In genomic region chr13:113057084-113057483, GRCh38 we compare ENCODE assay signal across 30 cellular contexts. TPM values are rescaled to one million over a fixed set of nuclear protein-coding genes. Genes with fewer than 3 reads are reported as not detected.
"Had no signal": no experiment of that assay in that cellular context is flagged by ENCODE, and none has a peak within 500 bp of the region (broad histone marks: within the 10 kb centered on the region; RNA-seq: fewer than 3 reads in every experiment).

No MANE protein-coding gene starts in this region.

- H3K36me3 Mint-ChIP-seq: activated naive CD4-positive, alpha-beta T cell treated with anti-CD3 and anti-CD28 coated beads, Interleukin-2, amount 50 U/mL, for 72 hours had no signal

- ATAC-seq: activated naive CD4-positive, alpha-beta T cell treated with anti-CD3 and anti-CD28 coated beads, Interleukin-2, amount 50 U/mL, for 72 hours; activated T-cell treated with anti-CD3 and anti-CD28 coated beads, Interleukin-2, amount 50 U/mL, for 4 hours; Panc1 had no signal

- H3K4me1 Mint-ChIP-seq: activated CD4-positive, alpha-beta T cell treated with anti-CD3 and anti-CD28 coated beads, Interleukin-2, amount 10 ng/mL, durations not matched to agents 24 days and 14 days had no signal

- H3K27me3 Mint-ChIP-seq: activated CD4-positive, alpha-beta T cell treated with anti-CD3 and anti-CD28 coated beads, Interleukin-2, amount 10 ng/mL, durations not matched to agents 24 days and 14 days had no signal

- H3K4me3 ChIP-seq: adrenal gland, SJCRH30, SK-N-MC had no signal

- H3K27ac Mint-ChIP-seq: activated CD4-positive, alpha-beta T cell treated with anti-CD3 and anti-CD28 coated beads, Interleukin-2, amount 10 ng/mL, durations not matched to agents 24 days and 14 days; activated naive CD4-positive, alpha-beta T cell treated with anti-CD3 and anti-CD28 coated beads for 36 hours; activated naive CD4-positive, alpha-beta T cell treated with anti-CD3 and anti-CD28 coated beads, Interleukin-2, amount 50 U/mL, for 72 hours; activated T-helper 1 cell treated with anti-CD3 and anti-CD28 coated beads, Interleukin-12 subunit alpha, Interleukin-12 subunit beta, Interleukin-2, Interleukin-4 antibody, amounts not matched to agents 30 ng/mL and 10 ng/mL and 1 ng/mL, durations not matched to agents 14 hours and 24 hours and 36 hours; brain had no signal

- H3K4me3 Mint-ChIP-seq: activated CD4-positive, alpha-beta T cell treated with anti-CD3 and anti-CD28 coated beads, Interleukin-2, amount 10 ng/mL, durations not matched to agents 24 days and 14 days; activated naive CD4-positive, alpha-beta T cell treated with anti-CD3 and anti-CD28 coated beads for 36 hours; activated T-cell treated with anti-CD3 and anti-CD28 coated beads, Interleukin-2, amount 50 U/mL, for 4 hours; activated T-helper 1 cell treated with anti-CD3 and anti-CD28 coated beads, Interleukin-12 subunit alpha, Interleukin-12 subunit beta, Interleukin-2, Interleukin-4 antibody, amounts not matched to agents 30 ng/mL and 10 ng/mL and 1 ng/mL, durations not matched to agents 14 hours and 24 hours and 36 hours; brain had no signal

- H3K9me3 Mint-ChIP-seq: activated CD4-positive, alpha-beta T cell treated with anti-CD3 and anti-CD28 coated beads, Interleukin-2, amount 10 ng/mL, durations not matched to agents 24 days and 14 days; activated naive CD4-positive, alpha-beta T cell treated with anti-CD3 and anti-CD28 coated beads for 36 hours; activated naive CD4-positive, alpha-beta T cell treated with anti-CD3 and anti-CD28 coated beads, Interleukin-2, amount 50 U/mL, for 72 hours; activated T-cell treated with anti-CD3 and anti-CD28 coated beads, Interleukin-2, amount 50 U/mL, for 4 hours; activated T-helper 1 cell treated with anti-CD3 and anti-CD28 coated beads, Interleukin-12 subunit alpha, Interleukin-12 subunit beta, Interleukin-2, Interleukin-4 antibody, amounts not matched to agents 30 ng/mL and 10 ng/mL and 1 ng/mL, durations not matched to agents 14 hours and 24 hours and 36 hours; brain had no signal

- DNase-seq: activated CD4-positive, alpha-beta T cell treated with anti-CD3 and anti-CD28 coated beads, Interleukin-2, amount 10 ng/mL, durations not matched to agents 24 days and 14 days; activated CD4-positive, alpha-beta T cell treated with anti-CD3 and anti-CD28 coated beads, Interleukin-2, amount 50 U/mL, for 4 hours; activated CD8-positive, alpha-beta memory T cell treated with anti-CD3 and anti-CD28 coated beads, Interleukin-2, amount 50 U/mL, for 4 hours; activated gamma-delta T cell treated with Interleukin-2 at 50 U/mL for 16 hours; activated naive CD4-positive, alpha-beta T cell treated with anti-CD3 and anti-CD28 coated beads for 36 hours; activated T-cell treated with anti-CD3 and anti-CD28 coated beads for 4 hours; activated T-cell treated with anti-CD3 and anti-CD28 coated beads, Interleukin-2, amount 50 U/mL, for 4 hours; adrenal gland; MM.1S; NCI-H1092 treated with DMSO at 0.1 percent for 48 hours; NCI-H1417; NCI-H146; NCI-H187 treated with DMSO at 0.1 percent for 48 hours; NCI-H2081; NCI-H226; NCI-H524 treated with DMSO at 0.1 percent for 48 hours; SHP77; SJCRH30; T1000 had no signal

- H3K36me3 ChIP-seq: adrenal gland, SJCRH30 had no signal

- H3K27me3 ChIP-seq: adrenal gland, SJCRH30 had no signal

- H3K4me1 ChIP-seq: adrenal gland, SJCRH30 had no signal

- H3K27ac ChIP-seq: adrenal gland, KMS-11, SJCRH30, SK-N-MC had no signal

- H3K9me3 ChIP-seq: adrenal gland, SJCRH30 had no signal

RNA-seq across cellular contexts. Expression of gene F7, which starts 48.5 kb away (rescaled TPM):
- total RNA-seq: activated CD4-positive, alpha-beta T cell treated with anti-CD3 and anti-CD28 coated beads, Interleukin-2, amount 10 ng/mL, durations not matched to agents 24 days and 14 days; activated naive CD4-positive, alpha-beta T cell treated with anti-CD3 and anti-CD28 coated beads, Interleukin-2, amount 50 U/mL, for 72 hours; activated T-helper 1 cell treated with anti-CD3 and anti-CD28 coated beads, Interleukin-12 subunit alpha, Interleukin-12 subunit beta, Interleukin-2, Interleukin-4 antibody, amounts not matched to agents 30 ng/mL and 10 ng/mL and 1 ng/mL, durations not matched to agents 14 hours and 24 hours and 36 hours; bronchial epithelial cell; LHCN-M2; RPMI7951; SJCRH30; T-helper 1 cell treated with Interleukin-12 subunit alpha and Interleukin-12 subunit beta and Interleukin-4 antibody, amounts not matched to agents 30 ng/mL and 1 ng/mL, for 36 hours; T-helper 2 cell treated with Interferon-gamma antibody and Interleukin-4, amounts not matched to agents 100 ng/mL and 5 ng/mL, for 36 hours had no signal
